ENCODE assay signal across 1 cellular context in genomic region chr5:92371889-92372235, GRCh38.
TF ChIP-seq lines count a peak whose summit lies in the region.

No MANE protein-coding gene starts in this region.

TF ChIP-seq in IMR-90, 13 proteins besides CTCF, POLR2A, EP300 and RAD21:
- TF ChIP-seq NFE2L2 (IDR thresholded peaks at IDR 0.05; ENCODE audit: low read depth, low read length), result no peak
- no peak for TF ChIP-seq MAFK (IDR thresholded peaks at IDR 0.05; ENCODE audit: low read depth, low read length)
- no peak for TF ChIP-seq RCOR1 (IDR thresholded peaks at IDR 0.05; ENCODE audit: insufficient replicate concordance, low read length)
